Comparison of ENCODE assay signal across 16 cellular contexts in genomic region chr14:67385618-67386017, GRCh38. TPM values are rescaled to one million over a fixed set of nuclear protein-coding genes. Genes with fewer than 3 reads are reported as not detected.
DNase-seq lines count a peak whose midpoint lies in the region; ATAC-seq, FAIRE-seq and TF ChIP-seq lines count a peak whose summit lies in the region.
"Had no signal": no experiment of that assay in that cellular context is flagged by ENCODE, and none has a peak within 500 bp of the region (broad histone marks: within the 10 kb centered on the region; RNA-seq: fewer than 3 reads in every experiment).

No MANE protein-coding gene starts in this region.

- peaks cover 4% of the 10 kb centered on the region for H3K79me2 ChIP-seq in keratinocyte (ENCODE audit: control insufficient read depth, insufficient read depth, low read length)

- FAIRE-seq in keratinocyte (lab: Jason Lieb, UNC): peak; percentile 78
- FAIRE-seq: GM12892 had no signal

- peak overlapping the region; percentile 42 for H3K4me2 ChIP-seq in keratinocyte (ENCODE audit: control insufficient read depth, extremely low read depth, insufficient read depth, low read depth, low read length)

- H3K27me3 Mint-ChIP-seq in activated naive CD4-positive, alpha-beta T cell treated with anti-CD3 and anti-CD28 coated beads for 36 hours (ENCODE audit: low read depth): no peaks in the 10 kb centered on the region

- peak overlapping the region; percentile 24 for H3K27ac Mint-ChIP-seq in activated naive CD4-positive, alpha-beta T cell treated with anti-CD3 and anti-CD28 coated beads for 36 hours
- H3K27ac Mint-ChIP-seq: H9 had no signal

- H3K36me3 ChIP-seq in body of pancreas (replicated peaks in 1 of 2; ENCODE audit: insufficient read depth in 1 of 2, low read depth in 2 of 2): peaks cover 5 to 34% of the 10 kb centered on the region in 2 donors
- peaks cover 34 to 46% of the 10 kb centered on the region in 2 experiments for H3K36me3 ChIP-seq in keratinocyte (ENCODE audit: control insufficient read depth in 2 of 2, extremely low read depth in 1 of 2, insufficient read depth in 2 of 2, low read length in 2 of 2)
- peaks cover 17 to 47% of the 10 kb centered on the region in 2 donors for H3K36me3 ChIP-seq in gastroesophageal sphincter

- H3K9me1 ChIP-seq in keratinocyte (ENCODE audit: control insufficient read depth, extremely low read depth, insufficient read depth, low read length): no peaks in the 10 kb centered on the region

- DNase-seq in activated naive CD4-positive, alpha-beta T cell treated with anti-CD3 and anti-CD28 coated beads for 36 hours: no peak
- DNase-seq in activated naive CD4-positive, alpha-beta T cell treated with anti-CD3 and anti-CD28 coated beads, Interleukin-2, amount 50 U/mL, for 16 hours: no peak
- no peak for DNase-seq in body of pancreas
- no peak for DNase-seq in keratinocyte (ENCODE audit: low read depth, low spot score)
- DNase-seq in sciatic nerve (ENCODE audit: low spot score): no peak
- DNase-seq in NCI-H1417 (lab: John Stamatoyannopoulos, UW): no peak
- DNase-seq: DND-41, GDM1, H9, Kasumi-1, NCI-H1436, NCI-H2081 treated with DMSO at 0.1 percent for 48 hours had no signal

- 75 to 79% methylated on average over 2 of the region's 2 CpGs for WGBS in body of pancreas, 2 donors
- WGBS in gastroesophageal sphincter (ENCODE audit: low coverage in 1 of 2), 2 donors: 75 to 81% methylated on average over 1 to 2 of the region's 2 CpGs

- H3K4me1 Mint-ChIP-seq in activated naive CD4-positive, alpha-beta T cell treated with anti-CD3 and anti-CD28 coated beads for 36 hours (ENCODE audit: low read depth): peaks cover 9% of the 10 kb centered on the region
- H3K4me1 Mint-ChIP-seq: CD14-positive monocyte, H9 had no signal

- CTCF ChIA-PET in activated naive CD4-positive, alpha-beta T cell treated with anti-CD3 and anti-CD28 coated beads for 36 hours (lab: Charles Lee): interaction anchor here (1.2 to 1.6 kb wide), 3 partner anchors 26 to 319 kb away, joined by 3 to 5 read pairs (median 4); partner anchors contain the start of gene ATP6V1D

- H3K4me1 ChIP-seq in body of pancreas (peaks cover 14% of the 10 kb centered on the region), keratinocyte (ENCODE audit: control insufficient read depth, extremely low read depth, insufficient read depth, low read length) (peaks cover 17% of the 10 kb centered on the region), gastroesophageal sphincter (peaks cover 0 to 18% (median 7%) of the 10 kb centered on the region in 3 donors)

- peaks cover 35% of the 10 kb centered on the region for H3K36me3 Mint-ChIP-seq in activated naive CD4-positive, alpha-beta T cell treated with anti-CD3 and anti-CD28 coated beads for 36 hours (ENCODE audit: low read depth)

- H3K4me3 ChIP-seq in body of pancreas (no peak overlapping the region), keratinocyte (ENCODE audit: control insufficient read depth in 2 of 3, extremely low read depth in 1 of 3, insufficient read depth in 2 of 3, low read depth in 1 of 3, low read length in 3 of 3) (no peak overlapping the region), gastroesophageal sphincter (no peak overlapping the region)

- H3K27me3 ChIP-seq in body of pancreas: no peaks in the 10 kb centered on the region
- no peaks in the 10 kb centered on the region for H3K27me3 ChIP-seq in keratinocyte (ENCODE audit: control insufficient read depth, extremely low read depth, insufficient read depth, low read length)
- no peaks in the 10 kb centered on the region for H3K27me3 ChIP-seq in gastroesophageal sphincter

- no peak overlapping the region for H3K4me3 Mint-ChIP-seq in activated naive CD4-positive, alpha-beta T cell treated with anti-CD3 and anti-CD28 coated beads for 36 hours
- H3K4me3 Mint-ChIP-seq: CD14-positive monocyte, H9 had no signal

- H3K9me3 ChIP-seq in body of pancreas (no peaks in the 10 kb centered on the region), keratinocyte (ENCODE audit: control insufficient read depth, low read depth, low read length) (no peaks in the 10 kb centered on the region), gastroesophageal sphincter (no peaks in the 10 kb centered on the region)

- H3K27ac ChIP-seq in body of pancreas (no peak overlapping the region), keratinocyte (ENCODE audit: control insufficient read depth, insufficient read depth, low read length) (peak overlapping the region; percentile 35), gastroesophageal sphincter (no peak overlapping the region)

- TF ChIP-seq POLR2A in body of pancreas (IDR thresholded peaks at IDR 0.05): no peak
- TF ChIP-seq POLR2A in gastroesophageal sphincter (IDR thresholded peaks at IDR 0.05): no peak

- H2AFZ ChIP-seq in keratinocyte (ENCODE audit: control insufficient read depth, low read length): no peak overlapping the region

- peak; percentile 45 for ATAC-seq in body of pancreas
- no peak for ATAC-seq in sciatic nerve
- no peak for ATAC-seq in gastroesophageal sphincter
- ATAC-seq: Right ventricle myocardium inferior had no signal

- no peak overlapping the region for H3K9ac ChIP-seq in keratinocyte (ENCODE audit: control insufficient read depth, extremely low read depth, insufficient read depth, low read length)

- no peaks in the 10 kb centered on the region for H3K9me3 Mint-ChIP-seq in activated naive CD4-positive, alpha-beta T cell treated with anti-CD3 and anti-CD28 coated beads for 36 hours
- H3K9me3 Mint-ChIP-seq: CD14-positive monocyte, H9 had no signal

- dilution Hi-C loops in keratinocyte (cut with MboI; ENCODE audit: extremely low pct_ligation_motif_present, low sequenced_read_pairs): no loop called here

- no peak for TF ChIP-seq EP300 in gastroesophageal sphincter (IDR thresholded peaks at IDR 0.05)

- intact Hi-C loops in activated naive CD4-positive, alpha-beta T cell treated with anti-CD3 and anti-CD28 coated beads for 36 hours (cut with micrococcal nuclease): no loop called here
- intact Hi-C loops in body of pancreas (cut with DNase I): no loop called here
- intact Hi-C loops in sciatic nerve (cut with DNase I): no loop called here

- TF ChIP-seq CTCF in body of pancreas (IDR thresholded peaks at IDR 0.05): no peak
- TF ChIP-seq CTCF in keratinocyte (optimal IDR thresholded peaks at IDR 0.05 in 1 of 3, IDR thresholded peaks at IDR 0.05 in 1 of 3, conservative IDR thresholded peaks at IDR 0.05 in 1 of 3; ENCODE audit: extremely low read depth in 1 of 3, insufficient read depth in 2 of 3, low read length in 3 of 3): no peak
- no peak for TF ChIP-seq CTCF in gastroesophageal sphincter (IDR thresholded peaks at IDR 0.05)

- no peaks in the 10 kb centered on the region for H4K20me1 ChIP-seq in keratinocyte (ENCODE audit: control insufficient read depth, extremely low read depth, insufficient read depth, low read length)

RNA-seq across cellular contexts. Expression of gene EIF2S1, which starts 25.5 kb away (rescaled TPM):
- total RNA-seq in activated naive CD4-positive, alpha-beta T cell treated with anti-CD3 and anti-CD28 coated beads for 36 hours: 100 to 1,000 TPM; 186 to 196 TPM
- total RNA-seq in body of pancreas: 10 to 100 TPM; 17.5 to 45.9 TPM
- 135 to 294 TPM (median 195 TPM) in 3 replicates for polyA plus RNA-seq in keratinocyte
- polyA plus RNA-seq in keratinocyte (2011; ENCODE audit: low read depth): 460 TPM
- 126 and 142 TPM in 2 replicates for polyA plus RNA-seq in keratinocyte (2011; cell fraction: cytosol; rRNA removed)
- 77.1 and 156 TPM in 2 replicates for polyA plus RNA-seq in keratinocyte (2011; cell fraction: nucleus; rRNA removed)
- 184 and 257 TPM in 2 replicates for polyA plus RNA-seq in keratinocyte (2012; ENCODE audit: low replicate concordance)
- polyA minus RNA-seq in keratinocyte: 43.9 to 203 TPM (median 77.0 TPM) in 3 replicates
- 85.0 TPM for polyA minus RNA-seq in keratinocyte (2011; cell fraction: cytosol; rRNA and poly(A)+ RNA removed)
- polyA minus RNA-seq in keratinocyte (2011; cell fraction: nucleus; rRNA and poly(A)+ RNA removed): 52.8 and 113 TPM in 2 replicates
- 59.0 TPM for total RNA-seq in sciatic nerve
- total RNA-seq in gastroesophageal sphincter: 100 to 1,000 TPM; 102 to 180 (median 150) TPM

RNA-seq across cellular contexts. Expression of gene ATP6V1D, which starts 26.0 kb away (rescaled TPM):
- 10 to 100 TPM; 16.5 to 19.9 TPM for total RNA-seq in activated naive CD4-positive, alpha-beta T cell treated with anti-CD3 and anti-CD28 coated beads for 36 hours
- total RNA-seq in body of pancreas (10 to 100 TPM; 39.7 to 40.9 TPM), sciatic nerve (46.0 TPM), gastroesophageal sphincter (100 to 1,000 TPM in 2 of 4 donors, 10 to 100 TPM in 2; 71.1 to 142 (median 94.3) TPM)
- 59.8 to 112 TPM (median 84.9 TPM) in 3 replicates for polyA plus RNA-seq in keratinocyte
- 103 TPM for polyA plus RNA-seq in keratinocyte (2011; ENCODE audit: low read depth)
- 74.5 and 141 TPM in 2 replicates for polyA plus RNA-seq in keratinocyte (2011; cell fraction: cytosol; rRNA removed)
- 44.4 and 58.8 TPM in 2 replicates for polyA plus RNA-seq in keratinocyte (2011; cell fraction: nucleus; rRNA removed)
- 61.7 and 92.8 TPM in 2 replicates for polyA plus RNA-seq in keratinocyte (2012; ENCODE audit: low replicate concordance)
- polyA minus RNA-seq in keratinocyte: 42.9 to 70.4 TPM (median 46.5 TPM) in 3 replicates
- polyA minus RNA-seq in keratinocyte (2011; cell fraction: cytosol; rRNA and poly(A)+ RNA removed): 88.2 TPM
- 33.0 and 47.0 TPM in 2 replicates for polyA minus RNA-seq in keratinocyte (2011; cell fraction: nucleus; rRNA and poly(A)+ RNA removed)

RNA-seq across cellular contexts. Expression of gene PLEK2, which starts 26.3 kb away (rescaled TPM):
- total RNA-seq in activated naive CD4-positive, alpha-beta T cell treated with anti-CD3 and anti-CD28 coated beads for 36 hours: 1 to 10 TPM; 2.2 to 3.2 TPM
- total RNA-seq in body of pancreas (1 to 10 TPM; 7.5 to 9.2 TPM), sciatic nerve (0.62 TPM), gastroesophageal sphincter (under 1 TPM in 1 of 4 donors, not detected in 3; 0.37 TPM)
- 127 to 253 TPM (median 219 TPM) in 3 replicates for polyA plus RNA-seq in keratinocyte
- polyA plus RNA-seq in keratinocyte (2011; ENCODE audit: low read depth): 18.3 TPM
- 168 and 236 TPM in 2 replicates for polyA plus RNA-seq in keratinocyte (2011; cell fraction: cytosol; rRNA removed)
- polyA plus RNA-seq in keratinocyte (2011; cell fraction: nucleus; rRNA removed): 108 TPM in 2 replicates
- 40.8 and 252 TPM in 2 replicates for polyA plus RNA-seq in keratinocyte (2012; ENCODE audit: low replicate concordance)
- polyA minus RNA-seq in keratinocyte: 61.2 to 106 TPM (median 88.5 TPM) in 3 replicates
- 122 TPM for polyA minus RNA-seq in keratinocyte (2011; cell fraction: cytosol; rRNA and poly(A)+ RNA removed)
- polyA minus RNA-seq in keratinocyte (2011; cell fraction: nucleus; rRNA and poly(A)+ RNA removed): 37.7 and 40.0 TPM in 2 replicates
- total RNA-seq: H9, Right ventricle myocardium inferior had no signal
